1 cellular context compared by ENCODE assay signal in genomic region chr15:41125950-41126642, GRCh38.
TF ChIP-seq lines count a peak whose summit lies in the region.

No MANE protein-coding gene starts in this region.

TF ChIP-seq in IMR-90, 13 proteins besides CTCF, POLR2A, EP300 and RAD21:
- no peak for TF ChIP-seq MXI1 (IDR thresholded peaks at IDR 0.05; ENCODE audit: borderline replicate concordance, low read depth, low read length)
- no peak for TF ChIP-seq RCOR1 (IDR thresholded peaks at IDR 0.05; ENCODE audit: insufficient replicate concordance, low read length)
- no peak for TF ChIP-seq RFX5 (IDR thresholded peaks at IDR 0.05; ENCODE audit: low read depth, low read length)
- TF ChIP-seq BHLHE40 (IDR thresholded peaks at IDR 0.05; ENCODE audit: low read depth, low read length) = no peak
- TF ChIP-seq MAFK (IDR thresholded peaks at IDR 0.05; ENCODE audit: low read depth, low read length) = no peak
- TF ChIP-seq SMC3 (IDR thresholded peaks at IDR 0.05; ENCODE audit: low read depth, low read length) = no peak
- no peak for TF ChIP-seq NFE2L2 (IDR thresholded peaks at IDR 0.05; ENCODE audit: low read depth, low read length)
- no peak for TF ChIP-seq CEBPB (IDR thresholded peaks at IDR 0.05; ENCODE audit: low read depth, low read length)
- TF ChIP-seq ELK1 (IDR thresholded peaks at IDR 0.05; ENCODE audit: borderline replicate concordance, low read depth, low read length) = no peak
- TF ChIP-seq FOS (IDR thresholded peaks at IDR 0.05; ENCODE audit: low read depth, low read length) = no peak
- TF ChIP-seq USF2 (IDR thresholded peaks at IDR 0.05; ENCODE audit: low read depth, low read length) = no peak
